9 cellular contexts compared by ENCODE assay signal in genomic region chr5:30401479-30402058, GRCh38.
DNase-seq lines count a peak whose midpoint lies in the region; ATAC-seq and TF ChIP-seq lines count a peak whose summit lies in the region.
"Had no signal": no experiment of that assay in that cellular context is flagged by ENCODE, and none has a peak within 500 bp of the region (broad histone marks: within the 10 kb centered on the region; RNA-seq: fewer than 3 reads in every experiment).

No MANE protein-coding gene starts in this region.

- TF ChIP-seq CTCF in brain (conservative IDR thresholded peaks at IDR 0.05), result peak; percentile 58 to 73
- TF ChIP-seq CTCF in left lung (IDR thresholded peaks at IDR 0.05), result peak in 1 of 2 donors; percentile 22

- H3K4me3 ChIP-seq in GM23248 (no peak overlapping the region), left lung (no peak overlapping the region)

- H3K27ac Mint-ChIP-seq in brain, result no peak overlapping the region
- H3K27ac Mint-ChIP-seq: IgD-negative memory B cell had no signal

- H3K79me2 ChIP-seq in GM23248 (ENCODE audit: insufficient read depth), result no peaks in the 10 kb centered on the region

- DNase-seq in GM23248 (peak; percentile 68), NCI-H2029 treated with DMSO at 0.1 percent for 48 hours (lab: John Stamatoyannopoulos, UW) (peak; percentile 18), midbrain (lab: John Stamatoyannopoulos, UW) (peak; percentile 21), left lung (no peak)

- no peak overlapping the region for H2AFZ ChIP-seq in GM23248

- no peaks in the 10 kb centered on the region for H3K9me3 Mint-ChIP-seq in brain

- ATAC-seq in GM19463 (IDR thresholded peaks at IDR 0.05; ENCODE audit: unreplicated experiment) (no peak), left lung (no peak), GM21717 (IDR thresholded peaks at IDR 0.05; ENCODE audit: unreplicated experiment) (no peak), HG02973 (IDR thresholded peaks at IDR 0.05; ENCODE audit: unreplicated experiment) (no peak)

- H3K36me3 Mint-ChIP-seq in brain, result no peaks in the 10 kb centered on the region
- H3K36me3 Mint-ChIP-seq: IgD-negative memory B cell had no signal

- H3F3A ChIP-seq in GM23248 (ENCODE audit: insufficient read depth), result no peaks in the 10 kb centered on the region

- H3K9ac ChIP-seq in GM23248, result no peak overlapping the region

- 2 to 5% methylated on average over 3 of the region's 3 CpGs for WGBS in GM23248 (ENCODE audit: low coverage in 1 of 2, low lambda C conversion rate in 2 of 2, missing lambda C conversion rate in 2 of 2), 2 experiments

- H3K9me3 ChIP-seq in GM23248 (ENCODE audit: low read depth) (no peaks in the 10 kb centered on the region), left lung (no peaks in the 10 kb centered on the region)

- no peaks in the 10 kb centered on the region for H3K4me1 Mint-ChIP-seq in brain
- H3K4me1 Mint-ChIP-seq: IgD-negative memory B cell had no signal

- no peaks in the 10 kb centered on the region for H3K27me3 Mint-ChIP-seq in brain
- H3K27me3 Mint-ChIP-seq: IgD-negative memory B cell had no signal

- in situ Hi-C loops in GM23248 (cut with MboI), result loop anchor here (25.0 kb wide), 1 partner anchor 836 kb away; no protein-coding TSS in a partner anchor

- H3K36me3 ChIP-seq in GM23248 (ENCODE audit: low read depth) (no peaks in the 10 kb centered on the region), left lung (no peaks in the 10 kb centered on the region)

- H3K9me2 ChIP-seq in GM23248 (ENCODE audit: insufficient read depth), result no peaks in the 10 kb centered on the region

- intact Hi-C loops in left lung (cut with DNase I), result no loop called here

- H3K4me3 Mint-ChIP-seq in brain, result no peak overlapping the region
- H3K4me3 Mint-ChIP-seq: IgD-negative memory B cell had no signal

- H3K4me2 ChIP-seq in GM23248 (ENCODE audit: unreplicated experiment), result no peak overlapping the region

- H3K4me1 ChIP-seq in GM23248 (ENCODE audit: insufficient read depth) (no peaks in the 10 kb centered on the region), left lung (no peaks in the 10 kb centered on the region)

- no peaks in the 10 kb centered on the region for H4K20me1 ChIP-seq in GM23248 (ENCODE audit: insufficient read depth)

- no peak overlapping the region for H3K27ac ChIP-seq in GM23248
- no peak overlapping the region for H3K27ac ChIP-seq in left lung

- no peaks in the 10 kb centered on the region for H3K27me3 ChIP-seq in GM23248 (replicated peaks; ENCODE audit: insufficient read depth)
- H3K27me3 ChIP-seq in left lung, result no peaks in the 10 kb centered on the region

Comparison
In these comparisons a context has a peak if more than half of its experiments do, and no peak if none do; other contexts are left out.
1. DNase-seq: peak in GM23248 (single experiment), NCI-H2029 treated with DMSO at 0.1 percent for 48 hours (single experiment) and midbrain (single experiment); none in left lung (0 of 2).